In the genomic region with DNA sequence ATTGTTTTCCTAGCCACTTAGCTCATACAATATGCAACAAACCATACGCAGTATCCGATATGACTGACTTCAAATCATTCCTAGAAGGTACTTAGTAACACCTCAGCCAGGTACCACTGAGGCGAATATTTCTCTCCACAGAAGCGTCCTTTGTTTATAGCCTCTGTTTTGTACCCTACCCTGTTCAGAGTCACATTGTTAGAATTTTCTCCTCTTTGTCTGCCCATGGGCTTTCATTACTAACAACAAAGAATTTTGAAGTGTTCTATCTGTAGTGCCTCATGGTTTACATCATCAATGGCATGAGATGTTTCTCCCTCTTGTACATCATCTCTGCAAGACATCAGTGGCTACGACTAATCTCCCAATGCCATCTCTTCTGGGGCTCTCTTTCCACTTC, we compare ENCODE assay signal across 34 cellular contexts.
"Had no signal": no experiment of that assay in that cellular context is flagged by ENCODE, and none has a peak within 500 bp of the region (broad histone marks: within the 10 kb centered on the region; RNA-seq: fewer than 3 reads in every experiment).

No MANE protein-coding gene starts in this region.

- H3K36me3 ChIP-seq: MG63 had no signal

- H3K27me3 ChIP-seq: MG63 had no signal

- DNase-seq: Karpas-422, Kasumi-1, MG63, MM.1S, MV-4-11, NCI-H1048, NCI-H1092, NCI-H1092 treated with DMSO at 0.1 percent for 48 hours, NCI-H1105, NCI-H1105 treated with DMSO at 0.1 percent for 48 hours, NCI-H1417, NCI-H1417 treated with DMSO at 0.1 percent for 48 hours, NCI-H1436, NCI-H1436 treated with DMSO at 0.1 percent for 48 hours, NCI-H146, NCI-H1694, NCI-H1694 treated with DMSO at 0.1 percent for 48 hours, NCI-H187, NCI-H187 treated with DMSO at 0.1 percent for 48 hours, NCI-H1930, NCI-H2029, NCI-H2029 treated with DMSO at 0.1 percent for 48 hours, NCI-H2081, NCI-H2081 treated with DMSO at 0.1 percent for 48 hours, NCI-H2107, NCI-H2171, NCI-H2171 treated with DMSO at 0.1 percent for 48 hours, NCI-H2227 treated with DMSO at 0.1 percent for 48 hours, NCI-H226, NCI-H345, NCI-H446, NCI-H446 treated with DMSO at 0.1 percent for 48 hours, NCI-H510A, NCI-H510A treated with DMSO at 0.1 percent for 48 hours had no signal

- H3K4me3 ChIP-seq: MG63 had no signal
